Comparison of ENCODE assay signal across 1 cellular context in genomic region chr14:32012571-32012970, GRCh38.
TF ChIP-seq lines count a peak whose summit lies in the region.

No MANE protein-coding gene starts in this region.

TF ChIP-seq in HCT116, 20 proteins besides CTCF, POLR2A, EP300 and RAD21 (continued from another document):
- no peak for TF ChIP-seq REST (IDR thresholded peaks at IDR 0.05; ENCODE audit: low read depth)
- TF ChIP-seq ZNF274 (IDR thresholded peaks at IDR 0.05; ENCODE audit: low read depth, low read length): no peak
